Comparison of ENCODE assay signal across 17 cellular contexts in the genomic region with DNA sequence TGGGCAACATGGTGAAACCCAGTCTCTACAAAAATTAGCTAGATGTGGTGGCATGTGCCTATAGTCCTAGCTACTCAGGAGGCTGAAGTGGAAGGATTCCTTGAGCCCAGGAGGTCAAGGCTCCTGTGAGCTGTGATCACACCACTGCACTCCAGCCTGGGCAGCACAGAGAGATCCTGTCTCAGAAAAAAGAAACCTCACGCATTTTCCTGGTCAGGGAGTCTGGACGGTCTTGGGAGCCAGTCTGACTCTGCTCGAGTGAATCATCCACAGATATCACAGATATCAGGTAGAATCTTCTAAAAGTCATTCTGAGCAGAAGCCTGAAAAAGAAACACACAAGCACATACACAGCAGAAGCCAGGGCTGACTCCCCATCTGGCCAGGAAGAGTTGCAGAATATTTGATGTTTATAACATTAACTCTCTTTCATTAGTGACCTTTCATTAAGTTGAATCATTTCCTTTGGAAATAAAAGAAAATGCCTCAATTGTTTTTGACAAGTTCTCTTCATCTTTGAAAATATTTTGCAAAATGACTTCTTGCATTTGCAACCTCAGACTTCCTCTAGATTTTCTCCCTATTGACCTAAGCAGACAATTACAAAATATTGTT. TPM values are rescaled to one million over a fixed set of nuclear protein-coding genes. Genes with fewer than 3 reads are reported as not detected.
A peak's percentile ranks its signal among the peaks of the same experiment; 100 is the strongest.
DNase-seq lines count a peak whose midpoint lies in the region; ATAC-seq, FAIRE-seq and TF ChIP-seq lines count a peak whose summit lies in the region.
"Had no signal": no experiment of that assay in that cellular context is flagged by ENCODE, and none has a peak within 500 bp of the region (broad histone marks: within the 10 kb centered on the region; RNA-seq: fewer than 3 reads in every experiment).

No MANE protein-coding gene starts in this region.

- TF ChIP-seq RAD21 in A549 (conservative IDR thresholded peaks at IDR 0.05 in 1 of 2, IDR thresholded peaks at IDR 0.05 in 1 of 2): no peak

- peaks cover 8% of the 10 kb centered on the region for H3K9me3 Mint-ChIP-seq in osteocyte (ENCODE audit: unreplicated experiment)

- H3K4me3 ChIP-seq in A549 (no peak overlapping the region), ovary (no peak overlapping the region), SJCRH30 (no peak overlapping the region)
- H3K4me3 ChIP-seq: BLaER1 treated with 17β-estradiol and CSF1 and Interleukin-3, amounts not matched to agents 10 nM and 100 nM had no signal

- H3K27ac ChIP-seq in A549: no peak overlapping the region
- H3K27ac ChIP-seq in ovary: no peak overlapping the region
- H3K27ac ChIP-seq in SJCRH30: no peak overlapping the region

- TF ChIP-seq EP300 in A549 (IDR thresholded peaks at IDR 0.05) (no peak), ovary (IDR thresholded peaks at IDR 0.05) (no peak)

- H3K36me3 ChIP-seq in ovary (no peaks in the 10 kb centered on the region), SJCRH30 (no peaks in the 10 kb centered on the region)

- H3K4me1 Mint-ChIP-seq in osteocyte (ENCODE audit: unreplicated experiment): no peaks in the 10 kb centered on the region
- H3K4me1 Mint-ChIP-seq in T-helper 17 cell: no peaks in the 10 kb centered on the region
- H3K4me1 Mint-ChIP-seq: CD4-positive, CD25-positive, alpha-beta regulatory T cell had no signal

- no peak overlapping the region for H3K4me2 ChIP-seq in A549

- H3K4me1 ChIP-seq in A549 (no peaks in the 10 kb centered on the region), ovary (ENCODE audit: insufficient read depth) (no peaks in the 10 kb centered on the region), SJCRH30 (no peaks in the 10 kb centered on the region)

- TF ChIP-seq CTCF in A549 (IDR thresholded peaks at IDR 0.05) (no peak), ovary (IDR thresholded peaks at IDR 0.05) (no peak), osteocyte (IDR thresholded peaks at IDR 0.05) (no peak)

- TF ChIP-seq POLR2A in A549 (IDR thresholded peaks at IDR 0.05; ENCODE audit: low read length) (no peak), ovary (IDR thresholded peaks at IDR 0.05) (no peak)

- H3K36me3 Mint-ChIP-seq in osteocyte (ENCODE audit: unreplicated experiment) (peaks cover 3% of the 10 kb centered on the region), T-helper 17 cell (ENCODE audit: low read depth) (no peaks in the 10 kb centered on the region)
- H3K36me3 Mint-ChIP-seq: CD4-positive, CD25-positive, alpha-beta regulatory T cell had no signal

- no peaks in the 10 kb centered on the region for H3K27me3 ChIP-seq in ovary
- H3K27me3 ChIP-seq in SJCRH30: no peaks in the 10 kb centered on the region
- H3K27me3 ChIP-seq: BLaER1 treated with 17β-estradiol and CSF1 and Interleukin-3, amounts not matched to agents 10 nM and 100 nM had no signal

- no peak for DNase-seq in A549 (ENCODE audit: low read depth in 1 of 2, low spot score in 1 of 2)
- peak; percentile 48 for DNase-seq in RPMI7951 (ENCODE audit: low read depth)
- DNase-seq in foreskin melanocyte: peak; percentile 86
- DNase-seq in ovary: no peak
- DNase-seq in osteocyte (ENCODE audit: extremely low spot score, unreplicated experiment): no peak
- no peak for DNase-seq in SJCRH30
- DNase-seq in T-helper 17 cell: no peak
- DNase-seq: 8988T; ACHN; CD4-positive, CD25-positive, alpha-beta regulatory T cell; DMS79; GF-D8; GOT3; H9 had no signal

- no peak for ATAC-seq in A549
- no peak for ATAC-seq in T-helper 17 cell

- H3K27me3 Mint-ChIP-seq in osteocyte (ENCODE audit: unreplicated experiment) (peaks cover 2% of the 10 kb centered on the region), T-helper 17 cell (peaks cover 15% of the 10 kb centered on the region)

- CTCF ChIA-PET in A549 (lab: Yijun Ruan, JAX): interaction anchor here (0.9 kb wide), 1 partner anchor 9 kb away, joined by 3 read pairs; no protein-coding TSS in a partner anchor

- H3K9me3 ChIP-seq in A549 (peaks cover 13% of the 10 kb centered on the region), ovary (no peaks in the 10 kb centered on the region), SJCRH30 (replicated peaks) (no peaks in the 10 kb centered on the region), T-helper 17 cell (ENCODE audit: control insufficient read depth, low read length, poor library complexity, severe bottlenecking) (no peaks in the 10 kb centered on the region)

- POLR2A ChIA-PET in A549 (lab: Yijun Ruan, JAX): no interaction called here

- intact Hi-C loops in ovary (cut with DNase I): no loop called here

- WGBS in A549 (ENCODE audit: missing lambda C conversion rate): 43% methylated on average over 3 of the region's 3 CpGs
- WGBS in ovary, 3 donors: 58 to 60% (median 60%) methylated on average over 3 of the region's 3 CpGs

- no peak overlapping the region for H3K4me3 Mint-ChIP-seq in osteocyte (ENCODE audit: unreplicated experiment)
- H3K4me3 Mint-ChIP-seq in T-helper 17 cell: no peak overlapping the region
- H3K4me3 Mint-ChIP-seq: CD4-positive, CD25-positive, alpha-beta regulatory T cell; H9 had no signal

- H3K27ac Mint-ChIP-seq in osteocyte (ENCODE audit: unreplicated experiment) (no peak overlapping the region), T-helper 17 cell (no peak overlapping the region)
- H3K27ac Mint-ChIP-seq: CD4-positive, CD25-positive, alpha-beta regulatory T cell; H9 had no signal

- FAIRE-seq in A549 (lab: Jason Lieb, UNC) (peak; percentile 43), endometrium (lab: Jason Lieb, UNC) (peak; percentile 86)
- FAIRE-seq: GM19239 had no signal

TF ChIP-seq in A549, 52 proteins besides CTCF, POLR2A, EP300 and RAD21:
- TF ChIP-seq, protein P1, sequence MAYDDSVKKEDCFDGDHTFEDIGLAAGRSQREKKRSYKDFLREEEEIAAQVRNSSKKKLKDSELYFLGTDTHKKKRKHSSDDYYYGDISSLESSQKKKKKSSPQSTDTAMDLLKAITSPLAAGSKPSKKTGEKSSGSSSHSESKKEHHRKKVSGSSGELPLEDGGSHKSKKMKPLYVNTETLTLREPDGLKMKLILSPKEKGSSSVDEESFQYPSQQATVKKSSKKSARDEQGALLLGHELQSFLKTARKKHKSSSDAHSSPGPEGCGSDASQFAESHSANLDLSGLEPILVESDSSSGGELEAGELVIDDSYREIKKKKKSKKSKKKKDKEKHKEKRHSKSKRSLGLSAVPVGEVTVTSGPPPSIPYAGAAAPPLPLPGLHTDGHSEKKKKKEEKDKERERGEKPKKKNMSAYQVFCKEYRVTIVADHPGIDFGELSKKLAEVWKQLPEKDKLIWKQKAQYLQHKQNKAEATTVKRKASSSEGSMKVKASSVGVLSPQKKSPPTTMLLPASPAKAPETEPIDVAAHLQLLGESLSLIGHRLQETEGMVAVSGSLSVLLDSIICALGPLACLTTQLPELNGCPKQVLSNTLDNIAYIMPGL (CRISPR knock-in tag; IDR thresholded peaks at IDR 0.05; ENCODE audit: borderline replicate concordance): no peak
- no peak for TF ChIP-seq PHF8 (IDR thresholded peaks at IDR 0.05; ENCODE audit: borderline replicate concordance, low read depth)
- TF ChIP-seq BHLHE40 (IDR thresholded peaks at IDR 0.05; ENCODE audit: low read depth, low read length): no peak
- TF ChIP-seq CBX8 (IDR thresholded peaks at IDR 0.05): no peak
- no peak for TF ChIP-seq ZNF302 (CRISPR knock-in tag; IDR thresholded peaks at IDR 0.05)
- TF ChIP-seq ZSCAN20 (CRISPR knock-in tag; IDR thresholded peaks at IDR 0.05): no peak
- TF ChIP-seq CEBPB (IDR thresholded peaks at IDR 0.05): no peak

RNA-seq across cellular contexts. Expression of a gene that starts 56.5 kb away (rescaled TPM):
- polyA plus RNA-seq in A549 (2011; rRNA removed): 23.7 and 24.9 TPM in 2 replicates
- polyA plus RNA-seq in A549 (2012; cell fraction: cytosol; rRNA removed): 11.6 and 16.6 TPM in 2 replicates
- 7.9 and 9.4 TPM in 2 replicates for polyA plus RNA-seq in A549 (2012; cell fraction: nucleus; rRNA removed)
- 13.8 to 15.2 TPM (median 14.0 TPM) in 3 replicates for polyA plus RNA-seq in A549 (2017; fragmentation: RNase III; extraction: RNeasy Plus Mini Kit Qiagen cat#74134 plus additional on column Dnase treatment)
- 21.2 and 26.1 TPM in 2 replicates for polyA minus RNA-seq in A549 (2011; rRNA and poly(A)+ RNA removed)
- total RNA-seq in RPMI7951 (2014; rRNA removed; shearing (Covaris generic)): 4.5 and 7.0 TPM in 2 replicates
- total RNA-seq in ovary: 1 to 10 TPM; 1.2 to 5.5 (median 3.6) TPM
- 1 to 10 TPM; 2.1 to 5.6 TPM for polyA plus RNA-seq in ovary
- 14.4 and 17.7 TPM in 2 replicates for total RNA-seq in osteocyte
- 4.4 and 5.6 TPM in 2 replicates for total RNA-seq in SJCRH30 (2014; rRNA removed; shearing (Covaris generic))
- total RNA-seq in T-helper 17 cell: 1 to 10 TPM; 2.0 to 2.3 TPM

Comparison
In these comparisons a context has a peak if more than half of its experiments do, and no peak if none do; other contexts are left out.
1. DNase-seq: peak in RPMI7951 (single experiment) and foreskin melanocyte (single experiment); none in A549 (0 of 2), ovary (0 of 5), osteocyte (single experiment), SJCRH30 (0 of 2) and T-helper 17 cell (0 of 3).